17 cellular contexts compared by ENCODE assay signal in genomic region chr1:93588955-93589354, GRCh38.
"Had no signal": no experiment of that assay in that cellular context is flagged by ENCODE, and none has a peak within 500 bp of the region (broad histone marks: within the 10 kb centered on the region; RNA-seq: fewer than 3 reads in every experiment).

No MANE protein-coding gene starts in this region.

- H3K36me3 ChIP-seq: ovary, WERI-Rb-1 had no signal

- H3K4me3 Mint-ChIP-seq: T-helper 17 cell had no signal

- H3K27me3 ChIP-seq: hepatocyte, ovary, sigmoid colon had no signal

- H3K4me3 ChIP-seq: hepatocyte, lower lobe of right lung, ovary, sigmoid colon had no signal

- H3K27ac Mint-ChIP-seq: T-helper 17 cell had no signal

- H3K27me3 Mint-ChIP-seq: stimulated activated naive B cell treated with anti-CD40 and anti-IgM and Interleukin-4, amounts not matched to agents 10 μg/mL and 1 μg/mL and 100 μg/mL, for 72 hours; T-helper 17 cell had no signal

- H3K27ac ChIP-seq: hepatocyte, lower lobe of right lung, ovary, sigmoid colon, WERI-Rb-1 had no signal

- DNase-seq: activated CD4-positive, alpha-beta T cell treated with anti-CD3 and anti-CD28 coated beads for 1 hour; activated CD8-positive, alpha-beta memory T cell treated with anti-CD3 and anti-CD28 coated beads for 24 hours; activated CD8-positive, alpha-beta memory T cell treated with anti-CD3 and anti-CD28 coated beads, Interleukin-2, amount 50 U/mL, for 48 hours; activated effector memory CD4-positive, alpha-beta T cell treated with Interleukin-2 at 50 U/mL for 16 hours; activated naive CD4-positive, alpha-beta T cell treated with anti-CD3 and anti-CD28 coated beads, Interleukin-2, amount 50 U/mL, for 16 hours; activated T-cell treated with anti-CD3 and anti-CD28 coated beads, Interleukin-2, amount 50 U/mL, for 48 hours; aorta; cerebellar nuclear complex; effector CD4-positive, alpha-beta T cell; left colon; lower lobe of right lung; ovary; stimulated activated naive B cell treated with anti-CD40 and anti-IgM and Interleukin-4, amounts not matched to agents 10 μg/mL and 1 μg/mL and 100 μg/mL, for 72 hours; T-helper 17 cell; WERI-Rb-1 had no signal

- H2AFZ ChIP-seq: hepatocyte had no signal

- H3K4me2 ChIP-seq: hepatocyte had no signal

- ATAC-seq: left colon; lower lobe of right lung; stimulated activated naive B cell treated with anti-CD40 and anti-IgM and Interleukin-4, amounts not matched to agents 10 μg/mL and 1 μg/mL and 100 μg/mL, for 72 hours; T-helper 17 cell had no signal

- H3K9me3 ChIP-seq: lower lobe of right lung, ovary, sigmoid colon had no signal
